1 cellular context compared by ENCODE assay signal in genomic region chr15:74418575-74419338, GRCh38.
A peak's percentile ranks its signal among the peaks of the same experiment; 100 is the strongest.
TF ChIP-seq lines count a peak whose summit lies in the region.

No MANE protein-coding gene starts in this region.

TF ChIP-seq in HepG2, 621 proteins besides CTCF, POLR2A, EP300 and RAD21:
- TF ChIP-seq TEAD3 (CRISPR knock-in tag; optimal IDR thresholded peaks at IDR 0.05; ENCODE audit: borderline replicate concordance) (no peak), PITX1 (CRISPR knock-in tag; IDR thresholded peaks at IDR 0.05) (no peak), HNF4A (CRISPR knock-in tag; IDR thresholded peaks at IDR 0.05) (peak; percentile 73), PATZ1 (CRISPR knock-in tag; IDR thresholded peaks at IDR 0.05) (no peak; the same call in 1 of the 2 replicates), KDM5B (CRISPR knock-in tag; IDR thresholded peaks at IDR 0.05; ENCODE audit: borderline replicate concordance) (no peak), ZNF687 (CRISPR knock-in tag; IDR thresholded peaks at IDR 0.05) (peak; percentile 73), ZNF292 (CRISPR knock-in tag; IDR thresholded peaks at IDR 0.05; ENCODE audit: borderline replicate concordance, low read depth) (no peak), MTA1 (CRISPR knock-in tag; IDR thresholded peaks at IDR 0.05; ENCODE audit: borderline replicate concordance) (0 out of 2 replicates have a peak, but pooled peaks have one; percentile 26), NRL (CRISPR knock-in tag; IDR thresholded peaks at IDR 0.05; ENCODE audit: borderline replicate concordance) (no peak), HNF4G (IDR thresholded peaks at IDR 0.05; ENCODE audit: borderline replicate concordance, low read depth, low read length) (0 out of 2 replicates have a peak, but pooled peaks have one; percentile 23), HNF4G (CRISPR knock-in tag; IDR thresholded peaks at IDR 0.05; ENCODE audit: borderline replicate concordance, low read depth) (no peak), ZNF576 (CRISPR knock-in tag; IDR thresholded peaks at IDR 0.05) (0 out of 2 replicates have a peak, but pooled peaks have one; percentile 49), SNAPC2 (CRISPR knock-in tag; IDR thresholded peaks at IDR 0.05) (no peak), MAX (IDR thresholded peaks at IDR 0.05) (peak; percentile 47), ZFX (CRISPR knock-in tag; IDR thresholded peaks at IDR 0.05; ENCODE audit: low read depth) (peak; percentile 15; the same call in 1 of the 2 replicates), ZNF230 (CRISPR knock-in tag; IDR thresholded peaks at IDR 0.05) (no peak), SAFB2 (CRISPR knock-in tag; IDR thresholded peaks at IDR 0.05; ENCODE audit: borderline replicate concordance, low read depth) (no peak), ZNF678 (CRISPR knock-in tag; IDR thresholded peaks at IDR 0.05) (no peak), SIN3A (IDR thresholded peaks at IDR 0.05; ENCODE audit: borderline replicate concordance, low read depth, low read length) (no peak), HOXA3 (CRISPR knock-in tag; IDR thresholded peaks at IDR 0.05) (peak; percentile 28; the same call in 1 of the 2 replicates), SAP130 (CRISPR knock-in tag; IDR thresholded peaks at IDR 0.05; ENCODE audit: low read depth) (0 out of 2 replicates have a peak, but pooled peaks have one; percentile 10)
- TF ChIP-seq, protein P1, sequence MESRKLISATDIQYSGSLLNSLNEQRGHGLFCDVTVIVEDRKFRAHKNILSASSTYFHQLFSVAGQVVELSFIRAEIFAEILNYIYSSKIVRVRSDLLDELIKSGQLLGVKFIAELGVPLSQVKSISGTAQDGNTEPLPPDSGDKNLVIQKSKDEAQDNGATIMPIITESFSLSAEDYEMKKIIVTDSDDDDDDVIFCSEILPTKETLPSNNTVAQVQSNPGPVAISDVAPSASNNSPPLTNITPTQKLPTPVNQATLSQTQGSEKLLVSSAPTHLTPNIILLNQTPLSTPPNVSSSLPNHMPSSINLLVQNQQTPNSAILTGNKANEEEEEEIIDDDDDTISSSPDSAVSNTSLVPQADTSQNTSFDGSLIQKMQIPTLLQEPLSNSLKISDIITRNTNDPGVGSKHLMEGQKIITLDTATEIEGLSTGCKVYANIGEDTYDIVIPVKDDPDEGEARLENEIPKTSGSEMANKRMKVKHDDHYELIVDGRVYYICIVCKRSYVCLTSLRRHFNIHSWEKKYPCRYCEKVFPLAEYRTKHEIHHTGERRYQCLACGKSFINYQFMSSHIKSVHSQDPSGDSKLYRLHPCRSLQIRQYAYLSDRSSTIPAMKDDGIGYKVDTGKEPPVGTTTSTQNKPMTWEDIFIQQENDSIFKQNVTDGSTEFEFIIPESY (CRISPR knock-in tag; IDR thresholded peaks at IDR 0.05) = 0 out of 2 replicates have a peak, but pooled peaks have one; percentile 35
- TF ChIP-seq, protein P2, sequence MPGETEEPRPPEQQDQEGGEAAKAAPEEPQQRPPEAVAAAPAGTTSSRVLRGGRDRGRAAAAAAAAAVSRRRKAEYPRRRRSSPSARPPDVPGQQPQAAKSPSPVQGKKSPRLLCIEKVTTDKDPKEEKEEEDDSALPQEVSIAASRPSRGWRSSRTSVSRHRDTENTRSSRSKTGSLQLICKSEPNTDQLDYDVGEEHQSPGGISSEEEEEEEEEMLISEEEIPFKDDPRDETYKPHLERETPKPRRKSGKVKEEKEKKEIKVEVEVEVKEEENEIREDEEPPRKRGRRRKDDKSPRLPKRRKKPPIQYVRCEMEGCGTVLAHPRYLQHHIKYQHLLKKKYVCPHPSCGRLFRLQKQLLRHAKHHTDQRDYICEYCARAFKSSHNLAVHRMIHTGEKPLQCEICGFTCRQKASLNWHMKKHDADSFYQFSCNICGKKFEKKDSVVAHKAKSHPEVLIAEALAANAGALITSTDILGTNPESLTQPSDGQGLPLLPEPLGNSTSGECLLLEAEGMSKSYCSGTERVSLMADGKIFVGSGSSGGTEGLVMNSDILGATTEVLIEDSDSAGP (CRISPR knock-in tag; IDR thresholded peaks at IDR 0.05; ENCODE audit: borderline replicate concordance) = 0 out of 2 replicates have a peak, but pooled peaks have one; percentile 26
- TF ChIP-seq, protein P3, sequence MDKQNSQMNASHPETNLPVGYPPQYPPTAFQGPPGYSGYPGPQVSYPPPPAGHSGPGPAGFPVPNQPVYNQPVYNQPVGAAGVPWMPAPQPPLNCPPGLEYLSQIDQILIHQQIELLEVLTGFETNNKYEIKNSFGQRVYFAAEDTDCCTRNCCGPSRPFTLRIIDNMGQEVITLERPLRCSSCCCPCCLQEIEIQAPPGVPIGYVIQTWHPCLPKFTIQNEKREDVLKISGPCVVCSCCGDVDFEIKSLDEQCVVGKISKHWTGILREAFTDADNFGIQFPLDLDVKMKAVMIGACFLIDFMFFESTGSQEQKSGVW (CRISPR knock-in tag; IDR thresholded peaks at IDR 0.05; ENCODE audit: borderline replicate concordance) = no peak
- TF ChIP-seq, protein P4, sequence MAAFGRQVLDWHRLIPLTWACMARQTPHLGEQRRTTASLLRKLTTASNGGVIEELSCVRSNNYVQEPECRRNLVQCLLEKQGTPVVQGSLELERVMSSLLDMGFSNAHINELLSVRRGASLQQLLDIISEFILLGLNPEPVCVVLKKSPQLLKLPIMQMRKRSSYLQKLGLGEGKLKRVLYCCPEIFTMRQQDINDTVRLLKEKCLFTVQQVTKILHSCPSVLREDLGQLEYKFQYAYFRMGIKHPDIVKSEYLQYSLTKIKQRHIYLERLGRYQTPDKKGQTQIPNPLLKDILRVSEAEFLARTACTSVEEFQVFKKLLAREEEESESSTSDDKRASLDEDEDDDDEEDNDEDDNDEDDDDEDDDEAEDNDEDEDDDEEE (CRISPR knock-in tag; IDR thresholded peaks at IDR 0.05) = no peak
- TF ChIP-seq, protein P5, sequence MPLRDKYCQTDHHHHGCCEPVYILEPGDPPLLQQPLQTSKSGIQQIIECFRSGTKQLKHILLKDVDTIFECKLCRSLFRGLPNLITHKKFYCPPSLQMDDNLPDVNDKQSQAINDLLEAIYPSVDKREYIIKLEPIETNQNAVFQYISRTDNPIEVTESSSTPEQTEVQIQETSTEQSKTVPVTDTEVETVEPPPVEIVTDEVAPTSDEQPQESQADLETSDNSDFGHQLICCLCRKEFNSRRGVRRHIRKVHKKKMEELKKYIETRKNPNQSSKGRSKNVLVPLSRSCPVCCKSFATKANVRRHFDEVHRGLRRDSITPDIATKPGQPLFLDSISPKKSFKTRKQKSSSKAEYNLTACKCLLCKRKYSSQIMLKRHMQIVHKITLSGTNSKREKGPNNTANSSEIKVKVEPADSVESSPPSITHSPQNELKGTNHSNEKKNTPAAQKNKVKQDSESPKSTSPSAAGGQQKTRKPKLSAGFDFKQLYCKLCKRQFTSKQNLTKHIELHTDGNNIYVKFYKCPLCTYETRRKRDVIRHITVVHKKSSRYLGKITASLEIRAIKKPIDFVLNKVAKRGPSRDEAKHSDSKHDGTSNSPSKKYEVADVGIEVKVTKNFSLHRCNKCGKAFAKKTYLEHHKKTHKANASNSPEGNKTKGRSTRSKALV (CRISPR knock-in tag; IDR thresholded peaks at IDR 0.05) = no peak
